Comparison of ENCODE assay signal across 1 cellular context in genomic region chr2:189402932-189403331, GRCh38.
TF ChIP-seq lines count a peak whose summit lies in the region.

No MANE protein-coding gene starts in this region.

TF ChIP-seq in SK-N-SH treated with all-trans-retinoic acid at 6 μM for 48 hours, 23 proteins besides CTCF, POLR2A, EP300 and RAD21 (continued from another document):
- TF ChIP-seq, protein P1, sequence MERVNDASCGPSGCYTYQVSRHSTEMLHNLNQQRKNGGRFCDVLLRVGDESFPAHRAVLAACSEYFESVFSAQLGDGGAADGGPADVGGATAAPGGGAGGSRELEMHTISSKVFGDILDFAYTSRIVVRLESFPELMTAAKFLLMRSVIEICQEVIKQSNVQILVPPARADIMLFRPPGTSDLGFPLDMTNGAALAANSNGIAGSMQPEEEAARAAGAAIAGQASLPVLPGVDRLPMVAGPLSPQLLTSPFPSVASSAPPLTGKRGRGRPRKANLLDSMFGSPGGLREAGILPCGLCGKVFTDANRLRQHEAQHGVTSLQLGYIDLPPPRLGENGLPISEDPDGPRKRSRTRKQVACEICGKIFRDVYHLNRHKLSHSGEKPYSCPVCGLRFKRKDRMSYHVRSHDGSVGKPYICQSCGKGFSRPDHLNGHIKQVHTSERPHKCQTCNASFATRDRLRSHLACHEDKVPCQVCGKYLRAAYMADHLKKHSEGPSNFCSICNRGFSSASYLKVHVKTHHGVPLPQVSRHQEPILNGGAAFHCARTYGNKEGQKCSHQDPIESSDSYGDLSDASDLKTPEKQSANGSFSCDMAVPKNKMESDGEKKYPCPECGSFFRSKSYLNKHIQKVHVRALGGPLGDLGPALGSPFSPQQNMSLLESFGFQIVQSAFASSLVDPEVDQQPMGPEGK (CRISPR knock-in tag; IDR thresholded peaks at IDR 0.05; ENCODE audit: borderline replicate concordance) = no peak
- TF ChIP-seq SNAI2 (CRISPR knock-in tag; IDR thresholded peaks at IDR 0.05) = no peak
